ENCODE assay signal across 9 cellular contexts in genomic region chr5:146582015-146582414, GRCh38.
"Had no signal": no experiment of that assay in that cellular context is flagged by ENCODE, and none has a peak within 500 bp of the region (broad histone marks: within the 10 kb centered on the region; RNA-seq: fewer than 3 reads in every experiment).

No MANE protein-coding gene starts in this region.

- H3K9me3 Mint-ChIP-seq: HFFc6 had no signal

- H3K9ac ChIP-seq: GM23248 had no signal

- H3K4me3 ChIP-seq: GM23248, GM23338, HAP-1 had no signal

- H3K4me3 Mint-ChIP-seq: GM23338, H9, HFFc6 had no signal

- H3K9me3 ChIP-seq: HAP-1 had no signal

- H3K36me3 ChIP-seq: HAP-1 had no signal

- DNase-seq: GM23248, GOT3, H7, H9, HCEC 1CT, HFFc6 had no signal

- H3K27ac Mint-ChIP-seq: GM23338, H9, HFFc6 had no signal

- H3K27ac ChIP-seq: GM23248 had no signal

- H3K4me1 Mint-ChIP-seq: GM23338, H9 had no signal

- H3K4me2 ChIP-seq: GM23338 had no signal

- H3K4me1 ChIP-seq: HAP-1 had no signal

- H2AFZ ChIP-seq: GM23248, GM23338 had no signal

- ATAC-seq: GM23338, HCT116 had no signal
